In genomic region chr10:45373783-45374450, GRCh38 we compare ENCODE assay signal across 8 cellular contexts. TPM values are rescaled to one million over a fixed set of nuclear protein-coding genes. Genes with fewer than 3 reads are reported as not detected.
DNase-seq lines count a peak whose midpoint lies in the region; ATAC-seq and TF ChIP-seq lines count a peak whose summit lies in the region.

Gene ALOX5, plus strand, starts transcription at chr10:45374216. Its CDS starts 64 bp downstream, at chr10:45374280.

- H3K4me1 ChIP-seq in right lobe of liver: peaks cover 0 to 16% (median 6%) of the 10 kb centered on the region in 4 donors

- no peak within 1 kb of the TSS for H3K27ac ChIP-seq in SK-N-MC
- H3K27ac ChIP-seq in right lobe of liver: peak within 1 kb of the TSS in 1 of 3 donors; percentile 43

- DNase-seq in GM06990 (ENCODE audit: extremely low read depth, insufficient read length): peak; percentile 85
- peak in 75 of 76 experiments; percentile 20 to 90 (median 75) for DNase-seq in HUDEP-2 (lab: John Stamatoyannopoulos, UW; ENCODE audit: unreplicated experiment in 76 of 76)
- no peak for DNase-seq in SK-N-MC (ENCODE audit: low read depth, low spot score)
- DNase-seq in central memory CD4-positive, alpha-beta T cell: peak; percentile 39
- DNase-seq in right lobe of liver: peak; percentile 80 to 86 (median 85)
- DNase-seq in superior temporal gyrus (ENCODE audit: extremely low spot score): peak; percentile 6

- ATAC-seq in GM21390 (IDR thresholded peaks at IDR 0.05; ENCODE audit: unreplicated experiment) (peak; percentile 45), right lobe of liver (peak; percentile 86 to 89 (median 87)), HG03378 (IDR thresholded peaks at IDR 0.05; ENCODE audit: unreplicated experiment) (no peak)

- WGBS in right lobe of liver (ENCODE audit: insufficient coverage, low coverage, low lambda C conversion rate, missing lambda C conversion rate): 0% methylated on average over 4 of the region's 60 CpGs

- H3K4me3 ChIP-seq in GM06990 (replicated peaks; ENCODE audit: low read depth, low read length): peak within 1 kb of the TSS; percentile 83
- H3K4me3 ChIP-seq in SK-N-MC: peak within 1 kb of the TSS; percentile 42; the same call in 1 of the 2 replicates
- H3K4me3 ChIP-seq in right lobe of liver: peak within 1 kb of the TSS; percentile 29 to 54 (median 40)

- no peak for TF ChIP-seq CTCF in GM06990 (IDR thresholded peaks at IDR 0.05; ENCODE audit: insufficient read depth, low read length, poor library complexity, severe bottlenecking)
- TF ChIP-seq CTCF in right lobe of liver (IDR thresholded peaks at IDR 0.05): no peak

- H3K36me3 ChIP-seq in GM06990 (ENCODE audit: control insufficient read depth, insufficient read depth, low read length) (no peaks in the 10 kb centered on the region), SK-N-MC (ENCODE audit: insufficient read depth, low read length) (no peaks in the 10 kb centered on the region), right lobe of liver (no peaks in the 10 kb centered on the region)

- no peak within 1 kb of the TSS for H3K9ac ChIP-seq in SK-N-MC (ENCODE audit: insufficient read length)

- H3K27me3 ChIP-seq in GM06990 (replicated peaks; ENCODE audit: control insufficient read depth, insufficient read depth, low read length) (no peaks in the 10 kb centered on the region), right lobe of liver (peaks cover 0 to 16% of the 10 kb centered on the region in 2 donors)

- no peaks in the 10 kb centered on the region for H3K9me3 ChIP-seq in SK-N-MC (ENCODE audit: low read depth, low read length)
- H3K9me3 ChIP-seq in right lobe of liver: no peaks in the 10 kb centered on the region

- intact Hi-C loops in right lobe of liver (cut with DNase I): no loop called here

- TF ChIP-seq POLR2A in right lobe of liver (IDR thresholded peaks at IDR 0.05): peak; percentile 14

RNA-seq across cellular contexts. Expression of gene ALOX5, which starts in this region (rescaled TPM):
- 10 to 100 TPM in 2 of 6 experiments, 1 to 10 TPM in 4; 3.1 to 10.9 (median 6.6) TPM for total RNA-seq in right lobe of liver
